In genomic region chr3:72176537-72177041, GRCh38 we compare ENCODE assay signal across 8 cellular contexts.
DNase-seq lines count a peak whose midpoint lies in the region; ATAC-seq and TF ChIP-seq lines count a peak whose summit lies in the region.

No MANE protein-coding gene starts in this region.

- H3K4me1 Mint-ChIP-seq in immature natural killer cell: peaks cover 19 to 23% of the 10 kb centered on the region in 2 donors

- no peaks in the 10 kb centered on the region for H3K36me3 Mint-ChIP-seq in immature natural killer cell

- no peak overlapping the region for H2BK15ac ChIP-seq in IMR-90 (ENCODE audit: low read depth, low read length)

- H3K4ac ChIP-seq in IMR-90 (ENCODE audit: low read depth, low read length): peak overlapping the region; percentile 9; the same call in 1 of the 2 replicates

- H3K79me1 ChIP-seq in IMR-90 (ENCODE audit: low read depth in 1 of 2, low read length in 2 of 2): no peaks in the 10 kb centered on the region

- H3K4me1 ChIP-seq in IMR-90 (ENCODE audit: control insufficient read depth, insufficient read depth, low read length): no peaks in the 10 kb centered on the region

- H3K9me3 ChIP-seq in IMR-90 (ENCODE audit: control insufficient read depth, insufficient read depth, low read length): no peaks in the 10 kb centered on the region; the same call in 1 of the 2 replicates

- H3K27me3 Mint-ChIP-seq in immature natural killer cell (ENCODE audit: low read depth in 3 of 3): peaks cover 8 to 22% (median 21%) of the 10 kb centered on the region in 3 donors

- H4K20me1 ChIP-seq in IMR-90 (ENCODE audit: insufficient read depth, low read length): no peaks in the 10 kb centered on the region

- H3K4me3 Mint-ChIP-seq in immature natural killer cell: peak overlapping the region; percentile 51 to 68 (median 57)

- peak overlapping the region in 1 of 6 donors; percentile 56 for H3K27ac Mint-ChIP-seq in immature natural killer cell

- intact Hi-C loops in IMR-90 (cut with micrococcal nuclease): no loop called here

- dilution Hi-C loops in IMR-90 (cut with HindIII; ENCODE audit: low sequenced_read_pairs, unreplicated experiment): no loop called here

- no peak overlapping the region for H4K8ac ChIP-seq in IMR-90 (ENCODE audit: low read depth in 2 of 2, low read length in 2 of 2)

- no peak overlapping the region for H3K56ac ChIP-seq in IMR-90 (ENCODE audit: extremely low read depth, insufficient read depth, low read length)

- no peak overlapping the region for H3K23ac ChIP-seq in IMR-90 (ENCODE audit: low read depth, low read length)

- H4K91ac ChIP-seq in IMR-90 (ENCODE audit: insufficient read depth, low read depth, low read length): no peak overlapping the region

- TF ChIP-seq RAD21 in IMR-90 (IDR thresholded peaks at IDR 0.05; ENCODE audit: low read length): no peak

- no TSS peak for BruUV-seq in IMR-90 (replicated peaks; lab: Mats Ljungman, UMichigan)

- H3K9ac ChIP-seq in IMR-90 (ENCODE audit: low read depth, low read length): no peak overlapping the region

- H3K9me3 Mint-ChIP-seq in immature natural killer cell: peaks cover 0 to 4% (median 0%) of the 10 kb centered on the region in 6 donors

- H3K27me3 ChIP-seq in IMR-90 (ENCODE audit: control insufficient read depth, insufficient read depth, low read length): peaks cover 26% of the 10 kb centered on the region

- DNase-seq in IMR-90: no peak
- peak in 1 of 3 donors; percentile 16 for DNase-seq in immature natural killer cell
- DNase-seq in cerebellum (ENCODE audit: low spot score): no peak
- DNase-seq in nucleus accumbens (lab: John Stamatoyannopoulos, UW): no peak
- DNase-seq in amniotic stem cell (lab: John Stamatoyannopoulos, UW): no peak
- no peak for DNase-seq in stimulated activated CD4-positive, alpha-beta T cell treated with anti-CD3 and anti-CD28 coated beads, Interleukin-1b, Interleukin-23, amount 100 ng/mL, for 48 hours

- in situ Hi-C loops in IMR-90 (cut with MboI; ENCODE audit: low sequenced_read_pairs): no loop called here

- H3K18ac ChIP-seq in IMR-90 (ENCODE audit: low read depth, low read length): no peak overlapping the region

- H3K4me2 ChIP-seq in IMR-90 (ENCODE audit: low read depth, low read length): no peak overlapping the region

- H2AK9ac ChIP-seq in IMR-90 (replicated peaks; ENCODE audit: low read depth, low read length, poor library complexity): no peak overlapping the region

- H2BK120ac ChIP-seq in IMR-90 (ENCODE audit: low read depth, low read length): no peak overlapping the region; the same call in 1 of the 2 replicates

- H3K4me3 ChIP-seq in GM08714 (ENCODE audit: low read length) (peak overlapping the region; percentile 7; the same call in 1 of the 2 replicates), IMR-90 (ENCODE audit: insufficient read depth, low read depth, low read length) (no peak overlapping the region)

- no peak overlapping the region; the same call in 1 of the 2 replicates for H3K14ac ChIP-seq in IMR-90 (replicated peaks; ENCODE audit: low read depth, low read length)

- ATAC-seq in GM21576 (IDR thresholded peaks at IDR 0.05; ENCODE audit: unreplicated experiment) (peak; percentile 90), IMR-90 (ENCODE audit: low read depth) (no peak)

- peak overlapping the region; percentile 4 for H2AFZ ChIP-seq in IMR-90 (replicated peaks; ENCODE audit: low read length, poor library complexity)

- no peak for TF ChIP-seq CTCF in IMR-90 (conservative IDR thresholded peaks at IDR 0.05; ENCODE audit: low read depth, low read length)

- CTCF ChIA-PET in IMR-90 (lab: Yijun Ruan, JAX): no interaction called here

- no peak overlapping the region for H2BK5ac ChIP-seq in IMR-90 (ENCODE audit: low read depth, low read length, poor library complexity, severe bottlenecking)

- H2AK5ac ChIP-seq in IMR-90 (ENCODE audit: low read depth, low read length): no peak overlapping the region

- POLR2A ChIA-PET in IMR-90 (lab: Charles Lee; ENCODE audit: unreplicated experiment): no interaction called here

- H3K9me1 ChIP-seq in IMR-90 (ENCODE audit: insufficient read depth, low read length): no peaks in the 10 kb centered on the region

- no peaks in the 10 kb centered on the region for H3K36me3 ChIP-seq in IMR-90 (ENCODE audit: control insufficient read depth, insufficient read depth, low read length)

- no peak overlapping the region for H4K5ac ChIP-seq in IMR-90 (ENCODE audit: low read depth, low read length)

- H2BK20ac ChIP-seq in IMR-90 (ENCODE audit: low read depth, low read length): no peak overlapping the region

- TF ChIP-seq POLR2A in IMR-90 (IDR thresholded peaks at IDR 0.05; ENCODE audit: low read depth, low read length): no peak

- H3K27ac ChIP-seq in IMR-90 (ENCODE audit: insufficient read depth, low read length): no peak overlapping the region

- 76% methylated on average over 6 of the region's 8 CpGs; no CpG with 5 or more reads in 1 of the 2 experiments for WGBS in IMR-90 (ENCODE audit: extremely low coverage in 2 of 2, insufficient read length in 1 of 2), 2 experiments

TF ChIP-seq in IMR-90, 13 proteins besides CTCF, POLR2A, EP300 and RAD21:
- no peak for TF ChIP-seq CHD1 (IDR thresholded peaks at IDR 0.05; ENCODE audit: low read depth, low read length)
- TF ChIP-seq MAFK (IDR thresholded peaks at IDR 0.05; ENCODE audit: low read depth, low read length): no peak
- TF ChIP-seq ELK1 (IDR thresholded peaks at IDR 0.05; ENCODE audit: borderline replicate concordance, low read depth, low read length): no peak
